ENCODE assay signal across 30 cellular contexts in genomic region chr16:79926451-79927205, GRCh38.
DNase-seq lines count a peak whose midpoint lies in the region; ATAC-seq, FAIRE-seq and TF ChIP-seq lines count a peak whose summit lies in the region.
"Had no signal": no experiment of that assay in that cellular context is flagged by ENCODE, and none has a peak within 500 bp of the region (broad histone marks: within the 10 kb centered on the region; RNA-seq: fewer than 3 reads in every experiment).

No MANE protein-coding gene starts in this region.

- H3K4me3 ChIP-seq in HepG2 (replicated peaks in 1 of 3; ENCODE audit: insufficient read depth in 1 of 3, low read depth in 2 of 3, low read length in 3 of 3) (no peak overlapping the region), right lobe of liver (no peak overlapping the region), K562 (no peak overlapping the region)
- H3K4me3 ChIP-seq: A549; BLaER1; BLaER1 treated with 17β-estradiol and CSF1 and Interleukin-3, amounts not matched to agents 10 nM and 100 nM had no signal

- 48% methylated on average over 11 of the region's 11 CpGs for WGBS in HepG2 (ENCODE audit: low lambda C conversion rate)
- WGBS in right lobe of liver (ENCODE audit: insufficient coverage, low coverage, low lambda C conversion rate, missing lambda C conversion rate) = 81% methylated on average over 10 of the region's 11 CpGs
- WGBS in K562 (ENCODE audit: insufficient coverage, low coverage, missing lambda C conversion rate) = 53% methylated on average over 11 of the region's 11 CpGs

- no peak for TF ChIP-seq RAD21 in HepG2 (CRISPR knock-in tag; IDR thresholded peaks at IDR 0.05)
- TF ChIP-seq RAD21 in K562 (CRISPR knock-in tag; conservative IDR thresholded peaks at IDR 0.05 in 1 of 2, IDR thresholded peaks at IDR 0.05 in 1 of 2) = peak in 1 of 2 experiments; percentile 13; a peak in 2 of 4 replicates

- H3K4me1 ChIP-seq in HepG2 (ENCODE audit: insufficient read depth, low read length) (no peaks in the 10 kb centered on the region), right lobe of liver (no peaks in the 10 kb centered on the region), K562 (replicated peaks in 1 of 2; ENCODE audit: control insufficient read depth in 2 of 2, insufficient read depth in 2 of 2, low read length in 2 of 2) (no peaks in the 10 kb centered on the region; a peak in 1 of 5 replicates)
- H3K4me1 ChIP-seq: A549; BE2C; BLaER1; BLaER1 treated with 17β-estradiol and CSF1 and Interleukin-3, amounts not matched to agents 10 nM and 100 nM; Caco-2 had no signal

- POLR2A ChIA-PET in HepG2 (lab: Yijun Ruan, JAX) = no interaction called here
- POLR2A ChIA-PET in K562 (lab: Yijun Ruan, JAX) = interaction anchor here (0.7 kb wide), 1 partner anchor 44 kb away, joined by 4 read pairs; no protein-coding TSS in a partner anchor

- in situ Hi-C loops in HepG2 (cut with HindIII; ENCODE audit: extremely low pct_ligation_motif_present, low pct_unique_long_range_greater_than_20kb) = no loop called here
- in situ Hi-C loops in K562 (cut with MboI) = no loop called here

- intact Hi-C loops in HepG2 (cut with micrococcal nuclease; ENCODE audit: unreplicated experiment) (no loop called here), right lobe of liver (cut with DNase I) (no loop called here), K562 (cut with micrococcal nuclease) (loop anchor here (10.0 kb wide), 1 partner anchor 158 kb away; no protein-coding TSS in a partner anchor)

- TF ChIP-seq CTCF in HepG2 (CRISPR knock-in tag; IDR thresholded peaks at IDR 0.05) = no peak
- no peak for TF ChIP-seq CTCF in right lobe of liver (IDR thresholded peaks at IDR 0.05)
- peak in 1 of 3 experiments; percentile 9; a peak in 1 of 6 replicates for TF ChIP-seq CTCF in K562 (IDR thresholded peaks at IDR 0.05 in 2 of 3, conservative IDR thresholded peaks at IDR 0.05 in 1 of 3; ENCODE audit: insufficient read depth in 2 of 3, low read depth in 1 of 3, low read length in 3 of 3)

- FAIRE-seq in HepG2 (lab: Jason Lieb, UNC) (no peak), K562 (lab: Jason Lieb, UNC) (no peak)
- FAIRE-seq: A549, D721Med had no signal

- no peaks in the 10 kb centered on the region for H3K79me2 ChIP-seq in HepG2 (ENCODE audit: insufficient read depth, low read length)
- no peaks in the 10 kb centered on the region for H3K79me2 ChIP-seq in K562 (ENCODE audit: control insufficient read depth, insufficient read depth, low read length)

- H3K4me2 ChIP-seq in HepG2 (ENCODE audit: low read depth, low read length) (no peak overlapping the region), K562 (ENCODE audit: insufficient read depth, low read length) (no peak overlapping the region)
- H3K4me2 ChIP-seq: A549; BLaER1; BLaER1 treated with 17β-estradiol and CSF1 and Interleukin-3, amounts not matched to agents 10 nM and 100 nM had no signal

- H3K36me3 ChIP-seq in HepG2 (replicated peaks in 1 of 2; ENCODE audit: control insufficient read depth in 1 of 2, insufficient read depth in 2 of 2, low read length in 2 of 2) (no peaks in the 10 kb centered on the region), right lobe of liver (no peaks in the 10 kb centered on the region), K562 (ENCODE audit: control insufficient read depth, insufficient read depth, low read length) (no peaks in the 10 kb centered on the region)
- H3K36me3 ChIP-seq: BE2C; BLaER1; BLaER1 treated with 17β-estradiol and CSF1 and Interleukin-3, amounts not matched to agents 10 nM and 100 nM had no signal

- CTCF ChIA-PET in HepG2 (lab: Yijun Ruan, JAX; ENCODE audit: low intra/inter-chr PET ratio, low total read pairs) = no interaction called here
- CTCF ChIA-PET in K562 (lab: Yijun Ruan, JAX; ENCODE audit: low intra/inter-chr PET ratio) = no interaction called here

- H3K27me3 ChIP-seq in HepG2 (ENCODE audit: control insufficient read depth in 1 of 2, insufficient read depth in 2 of 2, low read length in 2 of 2) (no peaks in the 10 kb centered on the region), right lobe of liver (no peaks in the 10 kb centered on the region), K562 (ENCODE audit: control insufficient read depth in 2 of 2, insufficient read depth in 2 of 2, low read length in 2 of 2) (no peaks in the 10 kb centered on the region)
- H3K27me3 ChIP-seq: BE2C; BLaER1; BLaER1 treated with 17β-estradiol and CSF1 and Interleukin-3, amounts not matched to agents 10 nM and 100 nM had no signal

- H3K27ac ChIP-seq in HepG2 (ENCODE audit: extremely low read length, insufficient read depth, low read length) = no peak overlapping the region
- H3K27ac ChIP-seq in right lobe of liver = no peak overlapping the region
- H3K27ac ChIP-seq in K562 (ENCODE audit: extremely low read depth, low read depth, low read length) = no peak overlapping the region
- H3K27ac ChIP-seq: 22Rv1; A549; BLaER1; BLaER1 treated with 17β-estradiol and CSF1 and Interleukin-3, amounts not matched to agents 10 nM and 100 nM; C4-2B had no signal

- BruUV-seq in HepG2 (replicated peaks; lab: Mats Ljungman, UMichigan) (no TSS peak), K562 (replicated peaks; lab: Mats Ljungman, UMichigan) (no TSS peak)

- no peak overlapping the region for H2AFZ ChIP-seq in HepG2 (ENCODE audit: low read length)
- peak overlapping the region; percentile 16; the same call in 1 of the 2 replicates for H2AFZ ChIP-seq in K562 (ENCODE audit: low read depth, low read length)

- TF ChIP-seq POLR2A in HepG2 (IDR thresholded peaks at IDR 0.05; ENCODE audit: insufficient read depth in 1 of 2, low read depth in 2 of 2, low read length in 2 of 2) (no peak), right lobe of liver (IDR thresholded peaks at IDR 0.05) (no peak), K562 (conservative IDR thresholded peaks at IDR 0.05) (no peak)

- TF ChIP-seq EP300 in HepG2 (IDR thresholded peaks at IDR 0.05; ENCODE audit: low read depth in 2 of 2, low read length in 2 of 2) (no peak), HepG2 (CRISPR knock-in tag; IDR thresholded peaks at IDR 0.05; ENCODE audit: borderline replicate concordance) (no peak), K562 (IDR thresholded peaks at IDR 0.05; ENCODE audit: low read length) (no peak)

- DNase-seq in HepG2 (ENCODE audit: low spot score) (no peak), right lobe of liver (no peak), K562 (ENCODE audit: extremely low read depth in 1 of 4, low spot score in 3 of 4) (no peak)
- DNase-seq in stimulated activated CD8-positive, alpha-beta memory T cell treated with anti-CD3 and anti-CD28 coated beads, Interleukin-4, amount 100 ng/mL, for 48 hours = no peak
- DNase-seq: 8988T; ACHN; AML-193; BE2C; C1 segment of cervical spinal cord; Caco-2; Calu3; CD4-positive, alpha-beta memory T cell; CD4-positive, alpha-beta T cell; CD4-positive, CD25-positive, alpha-beta regulatory T cell; CD8-positive, alpha-beta memory T cell; CD8-positive, alpha-beta T cell; COR-L47; DMS 273 treated with DMSO at 0.1 percent for 48 hours; DMS153; DMS53; DMS79; DMS79 treated with DMSO at 0.1 percent for 48 hours; DND-41; EL had no signal

- H3K9me3 ChIP-seq in HepG2 (ENCODE audit: low read length) (no peaks in the 10 kb centered on the region), right lobe of liver (no peaks in the 10 kb centered on the region), K562 (replicated peaks; ENCODE audit: control insufficient read depth, insufficient read depth, low read depth, low read length) (no peaks in the 10 kb centered on the region)
- H3K9me3 ChIP-seq: A549; BE2C; BLaER1; BLaER1 treated with 17β-estradiol and CSF1 and Interleukin-3, amounts not matched to agents 10 nM and 100 nM; Caco-2 had no signal

- no peaks in the 10 kb centered on the region for H4K20me1 ChIP-seq in HepG2 (ENCODE audit: insufficient read depth, low read length)
- H4K20me1 ChIP-seq in K562 (replicated peaks; ENCODE audit: control insufficient read depth, insufficient read depth, low read length) = no peaks in the 10 kb centered on the region
- H4K20me1 ChIP-seq: BLaER1; BLaER1 treated with 17β-estradiol and CSF1 and Interleukin-3, amounts not matched to agents 10 nM and 100 nM had no signal

- no peak overlapping the region for H3K9ac ChIP-seq in HepG2 (ENCODE audit: insufficient read depth, low read depth, low read length)
- no peak overlapping the region for H3K9ac ChIP-seq in K562 (ENCODE audit: insufficient read depth in 1 of 2, low read depth in 2 of 2, low read length in 2 of 2)
- H3K9ac ChIP-seq: BLaER1; BLaER1 treated with 17β-estradiol and CSF1 and Interleukin-3, amounts not matched to agents 10 nM and 100 nM had no signal

- ATAC-seq in HepG2 (no peak), right lobe of liver (no peak), K562 (no peak)
- ATAC-seq: A549; CD8-positive, alpha-beta T cell had no signal

- H3K9me1 ChIP-seq in K562 (ENCODE audit: control insufficient read depth, insufficient read depth, low read length) = no peaks in the 10 kb centered on the region

TF ChIP-seq in HepG2, 621 proteins besides CTCF, POLR2A, EP300 and RAD21:
- TF ChIP-seq KDM1A (CRISPR knock-in tag; IDR thresholded peaks at IDR 0.05) = no peak
- TF ChIP-seq TCF7L2 (IDR thresholded peaks at IDR 0.05; ENCODE audit: low read depth, low read length) = 0 out of 2 replicates have a peak, but pooled peaks have one; percentile 39
- no peak for TF ChIP-seq HOXA3 (CRISPR knock-in tag; IDR thresholded peaks at IDR 0.05)
- no peak for TF ChIP-seq MBNL3 (CRISPR knock-in tag; conservative IDR thresholded peaks at IDR 0.05)
TF ChIP-seq in HepG2: peak in this region for 1.

TF ChIP-seq in K562, 482 proteins besides CTCF, POLR2A, EP300 and RAD21 (continues in another document):
- TF ChIP-seq ZC3H11A (IDR thresholded peaks at IDR 0.05; ENCODE audit: low read depth, low read length) (no peak), MEIS2 (IDR thresholded peaks at IDR 0.05; ENCODE audit: partially characterized antibody) (peak; percentile 60), ZSCAN32 (CRISPR knock-in tag; IDR thresholded peaks at IDR 0.05) (no peak), TBL1XR1 (IDR thresholded peaks at IDR 0.05; ENCODE audit: low read length in 2 of 2) (no peak), ZNF124 (CRISPR knock-in tag; IDR thresholded peaks at IDR 0.05) (no peak), BCOR (IDR thresholded peaks at IDR 0.05) (0 out of 2 replicates have a peak, but pooled peaks have one; percentile 13), SMARCC2 (IDR thresholded peaks at IDR 0.05; ENCODE audit: low read depth) (no peak)

Comparison
In these comparisons a context has a peak if more than half of its experiments do, and no peak if none do; other contexts are left out.
1. Of the 241 proteins assayed by ChIP-seq in both HepG2 and K562: peak only in HepG2: TCF7L2; only in K562: MEIS2 and ZFP36; in both: none; in neither: 235; mixed calls (peak in some experiments, not most) for 3.